Comparison of ENCODE assay signal across 8 cellular contexts in genomic region chr17:81537343-81537855, GRCh38. TPM values are rescaled to one million over a fixed set of nuclear protein-coding genes. Genes with fewer than 3 reads are reported as not detected.
DNase-seq lines count a peak whose midpoint lies in the region; ATAC-seq and TF ChIP-seq lines count a peak whose summit lies in the region.

No MANE protein-coding gene starts in this region.

- no peaks in the 10 kb centered on the region for H3K9me3 ChIP-seq in left ventricle myocardium inferior (replicated peaks)

- H3K4me3 ChIP-seq in left ventricle myocardium inferior, result no peak overlapping the region

- TF ChIP-seq CTCF in left ventricle myocardium inferior (IDR thresholded peaks at IDR 0.05; ENCODE audit: borderline replicate concordance), result peak; percentile 74

- H3K27ac Mint-ChIP-seq in activated T-helper 17 cell treated with anti-CD3 and anti-CD28 coated beads, Interleukin-2, amount 50 U/mL, for 72 hours, result no peak overlapping the region
- H3K27ac Mint-ChIP-seq in stimulated activated naive CD8-positive, alpha-beta T cell treated with anti-CD3 and anti-CD28 coated beads, Interleukin-15, amount 100 ng/mL, for 72 hours, result no peak overlapping the region

- no peaks in the 10 kb centered on the region for H3K9me3 Mint-ChIP-seq in activated T-helper 17 cell treated with anti-CD3 and anti-CD28 coated beads, Interleukin-2, amount 50 U/mL, for 72 hours
- H3K9me3 Mint-ChIP-seq in stimulated activated naive CD8-positive, alpha-beta T cell treated with anti-CD3 and anti-CD28 coated beads, Interleukin-15, amount 100 ng/mL, for 72 hours, result no peaks in the 10 kb centered on the region

- intact Hi-C loops in left ventricle myocardium inferior (cut with micrococcal nuclease), result no loop called here

- peaks cover 40% of the 10 kb centered on the region for H3K36me3 ChIP-seq in left ventricle myocardium inferior

- peaks cover 53% of the 10 kb centered on the region for H3K27me3 ChIP-seq in left ventricle myocardium inferior (ENCODE audit: low read depth)

- H3K27me3 Mint-ChIP-seq in activated T-helper 17 cell treated with anti-CD3 and anti-CD28 coated beads, Interleukin-2, amount 50 U/mL, for 72 hours, result peaks cover 7% of the 10 kb centered on the region
- H3K27me3 Mint-ChIP-seq in stimulated activated naive CD8-positive, alpha-beta T cell treated with anti-CD3 and anti-CD28 coated beads, Interleukin-15, amount 100 ng/mL, for 72 hours, result peaks cover 28% of the 10 kb centered on the region

- H3K4me3 Mint-ChIP-seq in activated T-helper 17 cell treated with anti-CD3 and anti-CD28 coated beads, Interleukin-2, amount 50 U/mL, for 72 hours, result no peak overlapping the region
- no peak overlapping the region for H3K4me3 Mint-ChIP-seq in stimulated activated naive CD8-positive, alpha-beta T cell treated with anti-CD3 and anti-CD28 coated beads, Interleukin-15, amount 100 ng/mL, for 72 hours

- ATAC-seq in activated T-helper 17 cell treated with anti-CD3 and anti-CD28 coated beads, Interleukin-2, amount 50 U/mL, for 72 hours (replicated peaks), result peak; percentile 42
- ATAC-seq in stimulated activated naive CD8-positive, alpha-beta T cell treated with anti-CD3 and anti-CD28 coated beads, Interleukin-15, amount 100 ng/mL, for 72 hours, result peak; percentile 60
- ATAC-seq in GM18868 (IDR thresholded peaks at IDR 0.05; ENCODE audit: unreplicated experiment) (no peak), GM19395 (IDR thresholded peaks at IDR 0.05; ENCODE audit: unreplicated experiment) (no peak)

- no peak overlapping the region for H3K27ac ChIP-seq in left ventricle myocardium inferior (replicated peaks)

- DNase-seq in NCI-H146 (lab: John Stamatoyannopoulos, UW), result peak; percentile 65
- DNase-seq in NCI-H146 treated with DMSO at 0.1 percent for 48 hours (lab: John Stamatoyannopoulos, UW; ENCODE audit: unreplicated experiment), result no peak
- DNase-seq in NCI-H1092 treated with DMSO at 0.1 percent for 48 hours (lab: John Stamatoyannopoulos, UW), result peak; percentile 77
- DNase-seq in left ventricle myocardium inferior, result no peak
- DNase-seq in stimulated activated naive CD8-positive, alpha-beta T cell treated with anti-CD3 and anti-CD28 coated beads, Interleukin-15, amount 100 ng/mL, for 72 hours, result peak; percentile 47 to 52

- peaks cover 33% of the 10 kb centered on the region for H3K36me3 Mint-ChIP-seq in activated T-helper 17 cell treated with anti-CD3 and anti-CD28 coated beads, Interleukin-2, amount 50 U/mL, for 72 hours (ENCODE audit: low read depth)

- no peaks in the 10 kb centered on the region for H3K4me1 Mint-ChIP-seq in activated T-helper 17 cell treated with anti-CD3 and anti-CD28 coated beads, Interleukin-2, amount 50 U/mL, for 72 hours
- peaks cover 14% of the 10 kb centered on the region for H3K4me1 Mint-ChIP-seq in stimulated activated naive CD8-positive, alpha-beta T cell treated with anti-CD3 and anti-CD28 coated beads, Interleukin-15, amount 100 ng/mL, for 72 hours

- peaks cover 21% of the 10 kb centered on the region for H3K4me1 ChIP-seq in left ventricle myocardium inferior

RNA-seq across cellular contexts. Expression of gene FSCN2, which starts 9.2 kb away (rescaled TPM):
- under 1 TPM; 0.43 to 0.93 TPM for total RNA-seq in activated T-helper 17 cell treated with anti-CD3 and anti-CD28 coated beads, Interleukin-2, amount 50 U/mL, for 72 hours
- 0.38 TPM for total RNA-seq in left ventricle myocardium inferior

RNA-seq across cellular contexts. Expression of gene FAAP100, which starts 14.8 kb away (rescaled TPM):
- 10 to 100 TPM; 26.9 to 38.6 TPM for total RNA-seq in activated T-helper 17 cell treated with anti-CD3 and anti-CD28 coated beads, Interleukin-2, amount 50 U/mL, for 72 hours
- 15.9 TPM for total RNA-seq in left ventricle myocardium inferior

RNA-seq across cellular contexts. Expression of gene ACTG1, which starts 24.8 kb away (rescaled TPM):
- total RNA-seq in activated T-helper 17 cell treated with anti-CD3 and anti-CD28 coated beads, Interleukin-2, amount 50 U/mL, for 72 hours, result 1,000 to 10,000 TPM; 4,457 to 7,394 TPM
- total RNA-seq in left ventricle myocardium inferior, result 342 TPM

Comparison
In these comparisons a context has a peak if more than half of its experiments do, and no peak if none do; other contexts are left out.
1. DNase-seq: peak in NCI-H146 (single experiment), NCI-H1092 treated with DMSO at 0.1 percent for 48 hours (single experiment) and stimulated activated naive CD8-positive, alpha-beta T cell treated with anti-CD3 and anti-CD28 coated beads, Interleukin-15, amount 100 ng/mL, for 72 hours (2 of 2); none in NCI-H146 treated with DMSO at 0.1 percent for 48 hours (single experiment) and left ventricle myocardium inferior (single experiment).
2. ATAC-seq: peak in activated T-helper 17 cell treated with anti-CD3 and anti-CD28 coated beads, Interleukin-2, amount 50 U/mL, for 72 hours (single experiment) and stimulated activated naive CD8-positive, alpha-beta T cell treated with anti-CD3 and anti-CD28 coated beads, Interleukin-15, amount 100 ng/mL, for 72 hours (single experiment); none in GM18868 (single experiment) and GM19395 (single experiment).
3. RNA of gene ACTG1, which starts 24.8 kb away (total RNA-seq): 4,457 to 7,394 TPM in activated T-helper 17 cell treated with anti-CD3 and anti-CD28 coated beads, Interleukin-2, amount 50 U/mL, for 72 hours; 342 TPM in left ventricle myocardium inferior (single experiment); every median in the first group is over 10 times any median in the second.